Comparison of ENCODE assay signal across 25 cellular contexts in the genomic region with DNA sequence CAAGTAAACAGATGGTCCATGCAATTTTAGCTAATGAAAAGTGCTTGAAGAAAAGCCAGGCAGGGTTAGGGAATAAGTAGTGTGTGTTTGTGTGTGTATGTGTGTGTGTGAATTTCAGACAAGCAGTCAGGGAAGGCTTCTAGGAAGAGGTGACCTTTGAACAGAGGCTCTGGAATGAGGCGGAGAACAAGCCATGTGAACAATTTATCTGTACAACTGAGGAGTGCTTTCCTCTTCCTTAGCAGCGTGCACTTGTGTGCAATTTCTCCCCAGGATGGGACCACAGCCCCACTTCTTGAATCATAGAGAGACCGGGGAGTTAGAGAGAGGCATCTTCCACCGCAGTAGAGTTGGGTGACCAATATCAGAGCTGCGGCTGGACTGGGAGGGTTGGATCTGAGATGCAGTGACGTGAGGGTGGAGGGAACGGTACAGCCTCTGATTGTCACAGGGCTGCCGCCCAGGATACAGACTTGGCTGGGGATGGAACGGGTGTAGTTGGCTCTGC.
DNase-seq lines count a peak whose midpoint lies in the region; ATAC-seq and TF ChIP-seq lines count a peak whose summit lies in the region.
"Had no signal": no experiment of that assay in that cellular context is flagged by ENCODE, and none has a peak within 500 bp of the region (broad histone marks: within the 10 kb centered on the region; RNA-seq: fewer than 3 reads in every experiment).

No MANE protein-coding gene starts in this region.

- TF ChIP-seq CTCF in spleen (IDR thresholded peaks at IDR 0.05 in 8 of 11, conservative IDR thresholded peaks at IDR 0.05 in 3 of 11) = no peak

- H3K27me3 Mint-ChIP-seq in effector memory CD8-positive, alpha-beta T cell = peaks cover 19 to 50% of the 10 kb centered on the region in 2 donors
- peaks cover 18 to 71% (median 33%) of the 10 kb centered on the region in 5 donors for H3K27me3 Mint-ChIP-seq in naive thymus-derived CD8-positive, alpha-beta T cell
- H3K27me3 Mint-ChIP-seq in stimulated activated naive B cell treated with anti-CD40 and anti-IgM and Interleukin-4, amounts not matched to agents 10 μg/mL and 1 μg/mL and 100 μg/mL, for 72 hours = peaks cover 28% of the 10 kb centered on the region in 2 donors

- no peak for TF ChIP-seq POLR2A in spleen (IDR thresholded peaks at IDR 0.05)

- H3K9me3 ChIP-seq in BLaER1 (no peaks in the 10 kb centered on the region), adipocyte (ENCODE audit: control insufficient read depth, low read length) (no peaks in the 10 kb centered on the region), right cardiac atrium (ENCODE audit: control insufficient read depth, low read length) (no peaks in the 10 kb centered on the region), spleen (no peaks in the 10 kb centered on the region)
- H3K9me3 ChIP-seq: adrenal gland, prostate gland, SJSA1 had no signal

- peak; percentile 56 to 87 for ATAC-seq in right cardiac atrium
- no peak for ATAC-seq in effector memory CD8-positive, alpha-beta T cell (replicated peaks)
- ATAC-seq in naive thymus-derived CD8-positive, alpha-beta T cell = no peak
- no peak for ATAC-seq in stimulated activated naive B cell treated with anti-CD40 and anti-IgM and Interleukin-4, amounts not matched to agents 10 μg/mL and 1 μg/mL and 100 μg/mL, for 72 hours (replicated peaks)

- H3K27ac Mint-ChIP-seq in effector memory CD8-positive, alpha-beta T cell = no peak overlapping the region
- no peak overlapping the region for H3K27ac Mint-ChIP-seq in naive thymus-derived CD8-positive, alpha-beta T cell
- H3K27ac Mint-ChIP-seq in stimulated activated naive B cell treated with anti-CD40 and anti-IgM and Interleukin-4, amounts not matched to agents 10 μg/mL and 1 μg/mL and 100 μg/mL, for 72 hours = no peak overlapping the region
- H3K27ac Mint-ChIP-seq: natural killer cell treated with Interleukin-12 subunit alpha and Interleukin-12 subunit beta and Interleukin-15 and Interleukin-18, amount 100 ng/mL, for 72 hours; T-helper 1 cell treated with Interleukin-12 subunit alpha and Interleukin-12 subunit beta and Interleukin-4 antibody, amounts not matched to agents 30 μg/mL and 1 μg/mL, for 36 hours had no signal

- peak overlapping the region; percentile 81; the same call in 1 of the 2 replicates for H3K27ac ChIP-seq in BLaER1
- H3K27ac ChIP-seq in right cardiac atrium (ENCODE audit: low read length) = no peak overlapping the region
- H3K27ac ChIP-seq in spleen = peak overlapping the region in 6 of 8 donors; percentile 73 to 83 (median 77)
- H3K27ac ChIP-seq: epithelial cell of prostate, PC-9 had no signal

- H3K4me3 ChIP-seq in BLaER1 (no peak overlapping the region), adipocyte (ENCODE audit: low read length) (peak overlapping the region; percentile 73), right cardiac atrium (ENCODE audit: low read length) (no peak overlapping the region), spleen (peak overlapping the region in 2 of 8 donors; percentile 21 to 24)
- H3K4me3 ChIP-seq: PC-9 had no signal

- H3K4me3 Mint-ChIP-seq in effector memory CD8-positive, alpha-beta T cell = no peak overlapping the region
- no peak overlapping the region for H3K4me3 Mint-ChIP-seq in naive thymus-derived CD8-positive, alpha-beta T cell
- H3K4me3 Mint-ChIP-seq in stimulated activated naive B cell treated with anti-CD40 and anti-IgM and Interleukin-4, amounts not matched to agents 10 μg/mL and 1 μg/mL and 100 μg/mL, for 72 hours = no peak overlapping the region
- H3K4me3 Mint-ChIP-seq: natural killer cell treated with Interleukin-12 subunit alpha and Interleukin-12 subunit beta and Interleukin-15 and Interleukin-18, amount 100 ng/mL, for 72 hours; T-helper 1 cell treated with Interleukin-12 subunit alpha and Interleukin-12 subunit beta and Interleukin-4 antibody, amounts not matched to agents 30 μg/mL and 1 μg/mL, for 36 hours had no signal

- H3K9me3 Mint-ChIP-seq in effector memory CD8-positive, alpha-beta T cell = no peaks in the 10 kb centered on the region
- no peaks in the 10 kb centered on the region for H3K9me3 Mint-ChIP-seq in naive thymus-derived CD8-positive, alpha-beta T cell
- H3K9me3 Mint-ChIP-seq in stimulated activated naive B cell treated with anti-CD40 and anti-IgM and Interleukin-4, amounts not matched to agents 10 μg/mL and 1 μg/mL and 100 μg/mL, for 72 hours = no peaks in the 10 kb centered on the region
- H3K9me3 Mint-ChIP-seq: mesothelial cell of epicardium; natural killer cell treated with Interleukin-12 subunit alpha and Interleukin-12 subunit beta and Interleukin-15 and Interleukin-18, amount 100 ng/mL, for 72 hours; T-helper 1 cell treated with Interleukin-12 subunit alpha and Interleukin-12 subunit beta and Interleukin-4 antibody, amounts not matched to agents 30 μg/mL and 1 μg/mL, for 36 hours had no signal

- no peaks in the 10 kb centered on the region for H3K27me3 ChIP-seq in BLaER1
- no peaks in the 10 kb centered on the region for H3K27me3 ChIP-seq in adipocyte (replicated peaks; ENCODE audit: control insufficient read depth, insufficient read depth, low read length)
- H3K27me3 ChIP-seq in right cardiac atrium (ENCODE audit: control insufficient read depth, insufficient read depth) = no peaks in the 10 kb centered on the region
- H3K27me3 ChIP-seq in spleen (replicated peaks in 1 of 7) = peaks cover 0 to 20% (median 0%) of the 10 kb centered on the region in 7 donors
- H3K27me3 ChIP-seq: adrenal gland, SJSA1 had no signal

- no peak for DNase-seq in adipocyte (ENCODE audit: low read depth)
- peak in 2 of 3 donors; percentile 58 to 75 for DNase-seq in right cardiac atrium
- DNase-seq in spleen = no peak
- DNase-seq in effector memory CD8-positive, alpha-beta T cell = no peak
- no peak for DNase-seq in naive thymus-derived CD8-positive, alpha-beta T cell
- DNase-seq in stimulated activated naive B cell treated with anti-CD40 and anti-IgM and Interleukin-4, amounts not matched to agents 10 μg/mL and 1 μg/mL and 100 μg/mL, for 72 hours = no peak
- DNase-seq: activated CD4-positive, alpha-beta T cell treated with anti-CD3 and anti-CD28 coated beads, Interleukin-2, amount 50 U/mL, for 1 hour; activated CD8-positive, alpha-beta memory T cell treated with anti-CD3 and anti-CD28 coated beads, Interleukin-2, amount 50 U/mL, for 48 hours; activated gamma-delta T cell; DND-41; foreskin melanocyte; H7; MV-4-11; NCI-H187 treated with DMSO at 0.1 percent for 48 hours; NCI-H446; PC-9; stimulated activated CD4-positive, alpha-beta T cell treated with anti-CD3 and anti-CD28 coated beads, Interleukin-4, amount 100 ng/mL, for 4 hours had no signal

- H3K36me3 ChIP-seq in BLaER1 = no peaks in the 10 kb centered on the region
- H3K36me3 ChIP-seq in adipocyte (ENCODE audit: control insufficient read depth, insufficient read depth, low read length, severe bottlenecking) = no peaks in the 10 kb centered on the region
- H3K36me3 ChIP-seq in spleen = no peaks in the 10 kb centered on the region
- H3K36me3 ChIP-seq: adrenal gland, prostate gland, SJSA1 had no signal

- no peaks in the 10 kb centered on the region for H4K20me1 ChIP-seq in BLaER1

- peak overlapping the region; percentile 72 for H3K4me2 ChIP-seq in BLaER1
- H3K4me2 ChIP-seq: PC-9 had no signal

- intact Hi-C loops in right cardiac atrium (cut with DNase I) (no loop called here), spleen (cut with DNase I; ENCODE audit: low total_unique reads) (no loop called here)

- peaks cover 0 to 3% of the 10 kb centered on the region in 2 donors for H3K4me1 Mint-ChIP-seq in effector memory CD8-positive, alpha-beta T cell (ENCODE audit: low read depth in 2 of 2)
- peaks cover 2 to 7% (median 5%) of the 10 kb centered on the region in 4 donors for H3K4me1 Mint-ChIP-seq in naive thymus-derived CD8-positive, alpha-beta T cell
- H3K4me1 Mint-ChIP-seq in stimulated activated naive B cell treated with anti-CD40 and anti-IgM and Interleukin-4, amounts not matched to agents 10 μg/mL and 1 μg/mL and 100 μg/mL, for 72 hours = no peaks in the 10 kb centered on the region

- H3K36me3 Mint-ChIP-seq in effector memory CD8-positive, alpha-beta T cell (ENCODE audit: insufficient read depth) = no peaks in the 10 kb centered on the region
- H3K36me3 Mint-ChIP-seq in naive thymus-derived CD8-positive, alpha-beta T cell = no peaks in the 10 kb centered on the region
- H3K36me3 Mint-ChIP-seq in stimulated activated naive B cell treated with anti-CD40 and anti-IgM and Interleukin-4, amounts not matched to agents 10 μg/mL and 1 μg/mL and 100 μg/mL, for 72 hours = no peaks in the 10 kb centered on the region
- H3K36me3 Mint-ChIP-seq: mesothelial cell of epicardium; natural killer cell treated with Interleukin-12 subunit alpha and Interleukin-12 subunit beta and Interleukin-15 and Interleukin-18, amount 100 ng/mL, for 72 hours had no signal

- H3K9ac ChIP-seq in BLaER1 = peak overlapping the region; percentile 68; the same call in 1 of the 2 replicates
- H3K9ac ChIP-seq in adipocyte (ENCODE audit: low read length) = peak overlapping the region; percentile 83

- H3K4me1 ChIP-seq in BLaER1 (peaks cover 68% of the 10 kb centered on the region), adipocyte (ENCODE audit: control insufficient read depth, insufficient read depth, low read length) (peaks cover 18% of the 10 kb centered on the region), right cardiac atrium (ENCODE audit: control insufficient read depth, insufficient read depth, low read length) (peaks cover 2% of the 10 kb centered on the region), spleen (peaks cover 0 to 13% (median 5%) of the 10 kb centered on the region in 6 donors)
- H3K4me1 ChIP-seq: prostate gland had no signal

- WGBS in right cardiac atrium = 75% methylated on average over 9 of the region's 9 CpGs
- WGBS in spleen, 5 donors = 82 to 95% (median 91%) methylated on average over 9 of the region's 9 CpGs

- POLR2A ChIA-PET in naive thymus-derived CD8-positive, alpha-beta T cell (lab: Charles Lee) = no interaction called here

Comparison
In these comparisons a context has a peak if more than half of its experiments do, and no peak if none do; other contexts are left out.
1. DNase-seq: peak in right cardiac atrium (2 of 3); none in adipocyte (single experiment), spleen (single experiment), effector memory CD8-positive, alpha-beta T cell (0 of 3), naive thymus-derived CD8-positive, alpha-beta T cell (0 of 10) and stimulated activated naive B cell treated with anti-CD40 and anti-IgM and Interleukin-4, amounts not matched to agents 10 μg/mL and 1 μg/mL and 100 μg/mL, for 72 hours (single experiment).
2. ATAC-seq: peak in right cardiac atrium (2 of 2); none in effector memory CD8-positive, alpha-beta T cell (single experiment), naive thymus-derived CD8-positive, alpha-beta T cell (0 of 2) and stimulated activated naive B cell treated with anti-CD40 and anti-IgM and Interleukin-4, amounts not matched to agents 10 μg/mL and 1 μg/mL and 100 μg/mL, for 72 hours (0 of 2).